ENCODE assay signal across 1 cellular context in genomic region chr15:57196865-57197264, GRCh38.
TF ChIP-seq lines count a peak whose summit lies in the region.

No MANE protein-coding gene starts in this region.

TF ChIP-seq in IMR-90, 13 proteins besides CTCF, POLR2A, EP300 and RAD21 (continued from another document):
- TF ChIP-seq ELK1 (IDR thresholded peaks at IDR 0.05; ENCODE audit: borderline replicate concordance, low read depth, low read length): no peak
- no peak for TF ChIP-seq CHD1 (IDR thresholded peaks at IDR 0.05; ENCODE audit: low read depth, low read length)
- no peak for TF ChIP-seq MAFK (IDR thresholded peaks at IDR 0.05; ENCODE audit: low read depth, low read length)
- no peak for TF ChIP-seq SMC3 (IDR thresholded peaks at IDR 0.05; ENCODE audit: low read depth, low read length)
- no peak for TF ChIP-seq NFE2L2 (IDR thresholded peaks at IDR 0.05; ENCODE audit: low read depth, low read length)
- no peak for TF ChIP-seq MXI1 (IDR thresholded peaks at IDR 0.05; ENCODE audit: borderline replicate concordance, low read depth, low read length)
- peak; percentile 5; the same call in 1 of the 2 replicates for TF ChIP-seq FOS (IDR thresholded peaks at IDR 0.05; ENCODE audit: low read depth, low read length)
- no peak for TF ChIP-seq USF2 (IDR thresholded peaks at IDR 0.05; ENCODE audit: low read depth, low read length)
- TF ChIP-seq RCOR1 (IDR thresholded peaks at IDR 0.05; ENCODE audit: insufficient replicate concordance, low read length): no peak
- no peak for TF ChIP-seq MAZ (IDR thresholded peaks at IDR 0.05; ENCODE audit: borderline replicate concordance, low read depth, low read length)
- peak; percentile 91 for TF ChIP-seq CEBPB (IDR thresholded peaks at IDR 0.05; ENCODE audit: low read depth, low read length)
